ENCODE assay signal across 10 cellular contexts in genomic region chr6:116764557-116764960, GRCh38. TPM values are rescaled to one million over a fixed set of nuclear protein-coding genes. Genes with fewer than 3 reads are reported as not detected.
DNase-seq lines count a peak whose midpoint lies in the region; ATAC-seq and TF ChIP-seq lines count a peak whose summit lies in the region.
"Had no signal": no experiment of that assay in that cellular context is flagged by ENCODE, and none has a peak within 500 bp of the region (broad histone marks: within the 10 kb centered on the region; RNA-seq: fewer than 3 reads in every experiment).

No MANE protein-coding gene starts in this region.

- peak overlapping the region; percentile 83 for H3K4me3 Mint-ChIP-seq in glutamatergic neuron (ENCODE audit: unreplicated experiment)

- no peaks in the 10 kb centered on the region for H3K27me3 ChIP-seq in AG04450 (ENCODE audit: control insufficient read depth, insufficient read depth, low read length)
- H3K27me3 ChIP-seq in WERI-Rb-1 (ENCODE audit: insufficient read depth, low read depth, severe bottlenecking) = peaks cover 3% of the 10 kb centered on the region
- H3K27me3 ChIP-seq in neuron (ENCODE audit: insufficient read depth, low read length) = peaks cover 47% of the 10 kb centered on the region
- peaks cover 28% of the 10 kb centered on the region for H3K27me3 ChIP-seq in effector memory CD4-positive, alpha-beta T cell (replicated peaks; ENCODE audit: control insufficient read depth, insufficient read depth, low read length, poor library complexity, severe bottlenecking)

- no peak for DNase-seq in AG04450 (ENCODE audit: low read depth, low spot score)
- no peak for DNase-seq in WERI-Rb-1
- DNase-seq in glutamatergic neuron = peak; percentile 32
- DNase-seq in DMS114 treated with DMSO at 0.1 percent for 48 hours (lab: John Stamatoyannopoulos, UW; ENCODE audit: unreplicated experiment) = no peak
- no peak for DNase-seq in effector memory CD4-positive, alpha-beta T cell
- DNase-seq in SW 1271 (lab: John Stamatoyannopoulos, UW) = no peak
- DNase-seq: DND-41, NCI-H524 treated with DMSO at 0.1 percent for 48 hours had no signal

- peak overlapping the region; percentile 93 for H2AFZ ChIP-seq in neuron (ENCODE audit: low read depth, low read length)

- no peaks in the 10 kb centered on the region for H3K36me3 Mint-ChIP-seq in glutamatergic neuron (ENCODE audit: unreplicated experiment)

- peaks cover 5% of the 10 kb centered on the region for H3K9me3 Mint-ChIP-seq in glutamatergic neuron (ENCODE audit: unreplicated experiment)

- TF ChIP-seq CTCF in AG04450 (IDR thresholded peaks at IDR 0.05; ENCODE audit: low read depth, low read length) (peak; percentile 33; the same call in 1 of the 2 replicates), WERI-Rb-1 (IDR thresholded peaks at IDR 0.05; ENCODE audit: low read depth, low read length) (no peak), glutamatergic neuron (IDR thresholded peaks at IDR 0.05; ENCODE audit: partially characterized antibody, unreplicated experiment) (no peak)

- H3K4me3 ChIP-seq in AG04450 (ENCODE audit: low read depth, low read length) = peak overlapping the region; percentile 63
- peak overlapping the region; percentile 59 for H3K4me3 ChIP-seq in WERI-Rb-1 (ENCODE audit: low read depth, low read length)
- H3K4me3 ChIP-seq in neuron (ENCODE audit: low read length) = no peak overlapping the region
- no peak overlapping the region for H3K4me3 ChIP-seq in effector memory CD4-positive, alpha-beta T cell (ENCODE audit: insufficient read depth, low read depth, low read length, poor library complexity, severe bottlenecking)

- H3K36me3 ChIP-seq in WERI-Rb-1 (no peaks in the 10 kb centered on the region), neuron (ENCODE audit: insufficient read depth, low read length) (no peaks in the 10 kb centered on the region)
- H3K36me3 ChIP-seq in effector memory CD4-positive, alpha-beta T cell (ENCODE audit: control insufficient read depth, insufficient read depth, low read length) = no peaks in the 10 kb centered on the region

- H3K27me3 Mint-ChIP-seq in glutamatergic neuron (ENCODE audit: unreplicated experiment) = peaks cover 10% of the 10 kb centered on the region

- ATAC-seq in HG02610 (IDR thresholded peaks at IDR 0.05; ENCODE audit: unreplicated experiment) = no peak

- POLR2A ChIA-PET in AG04450 (lab: Yijun Ruan, JAX) = no interaction called here

- peaks cover 2% of the 10 kb centered on the region for H3K4me1 Mint-ChIP-seq in glutamatergic neuron (ENCODE audit: low read depth, unreplicated experiment)

- H3K27ac Mint-ChIP-seq in glutamatergic neuron (ENCODE audit: unreplicated experiment) = no peak overlapping the region

- CTCF ChIA-PET in AG04450 (lab: Charles Lee) = interaction anchor here (0.6 kb wide), 1 partner anchor 790 kb away, joined by 4 read pairs; no protein-coding TSS in a partner anchor

- H3K9me3 ChIP-seq in AG04450 (ENCODE audit: control insufficient read depth, insufficient read depth, low read length) (no peaks in the 10 kb centered on the region; the same call in 1 of the 2 replicates), WERI-Rb-1 (ENCODE audit: severe bottlenecking) (no peaks in the 10 kb centered on the region), neuron (ENCODE audit: low read length) (peaks cover 4% of the 10 kb centered on the region)
- H3K9me3 ChIP-seq in effector memory CD4-positive, alpha-beta T cell (ENCODE audit: control insufficient read depth, low read length) = no peaks in the 10 kb centered on the region

- H3K27ac ChIP-seq in AG04450 (ENCODE audit: low read depth, low read length) (peak overlapping the region; percentile 24), WERI-Rb-1 (no peak overlapping the region)
- H3K27ac ChIP-seq in effector memory CD4-positive, alpha-beta T cell (ENCODE audit: insufficient read depth, low read length, poor library complexity, severe bottlenecking) = no peak overlapping the region

- peaks cover 6% of the 10 kb centered on the region for H3K4me1 ChIP-seq in neuron (ENCODE audit: insufficient read depth, low read length)
- H3K4me1 ChIP-seq in effector memory CD4-positive, alpha-beta T cell (ENCODE audit: control insufficient read depth, insufficient read depth, low read length, poor library complexity, severe bottlenecking) = no peaks in the 10 kb centered on the region

RNA-seq across cellular contexts. Expression of gene FAM162B, which starts 1.0 kb away (rescaled TPM):
- 7.8 and 10.9 TPM in 2 replicates for polyA plus RNA-seq in AG04450 (2011; rRNA removed)
- 2.6 and 4.1 TPM in 2 replicates for polyA minus RNA-seq in AG04450 (2011; rRNA and poly(A)+ RNA removed)
- not detected for total RNA-seq in glutamatergic neuron (ENCODE audit: unreplicated experiment)

Comparison
In these comparisons a context has a peak if more than half of its experiments do, and no peak if none do; other contexts are left out.
1. H3K4me3 ChIP-seq: peak in AG04450 (single experiment) and WERI-Rb-1 (single experiment); none in neuron (single experiment) and effector memory CD4-positive, alpha-beta T cell (single experiment).